Comparison of ENCODE assay signal across 12 cellular contexts in genomic region chr2:48332286-48332685, GRCh38. TPM values are rescaled to one million over a fixed set of nuclear protein-coding genes. Genes with fewer than 3 reads are reported as not detected.
A peak's percentile ranks its signal among the peaks of the same experiment; 100 is the strongest.
DNase-seq lines count a peak whose midpoint lies in the region; ATAC-seq and TF ChIP-seq lines count a peak whose summit lies in the region.
"Had no signal": no experiment of that assay in that cellular context is flagged by ENCODE, and none has a peak within 500 bp of the region (broad histone marks: within the 10 kb centered on the region; RNA-seq: fewer than 3 reads in every experiment).

No MANE protein-coding gene starts in this region.

- no peaks in the 10 kb centered on the region for H3K27me3 ChIP-seq in OCI-LY3 (ENCODE audit: low read depth, low read length)
- H3K27me3 ChIP-seq in heart right ventricle, result no peaks in the 10 kb centered on the region
- H3K27me3 ChIP-seq in thyroid gland, result no peaks in the 10 kb centered on the region
- H3K27me3 ChIP-seq: brain microvascular endothelial cell had no signal

- no peak overlapping the region for H2AFZ ChIP-seq in OCI-LY3 (ENCODE audit: low read depth, low read length)

- H3K9me3 ChIP-seq in OCI-LY3 (ENCODE audit: insufficient read depth, low read length) (no peaks in the 10 kb centered on the region), heart right ventricle (no peaks in the 10 kb centered on the region), thyroid gland (no peaks in the 10 kb centered on the region)

- no peak overlapping the region for H3K9ac ChIP-seq in OCI-LY3 (ENCODE audit: low read length)

- peaks cover 77% of the 10 kb centered on the region for H3K79me2 ChIP-seq in OCI-LY3 (ENCODE audit: low read length)

- peak; percentile 60 for DNase-seq in Ammon's horn (ENCODE audit: low spot score)
- peak in 1 of 2 donors; percentile 13 for DNase-seq in heart right ventricle
- DNase-seq in thyroid gland, result no peak
- DNase-seq in NCI-H345 (lab: John Stamatoyannopoulos, UW), result no peak
- DNase-seq in foreskin melanocyte, result no peak
- DNase-seq: activated CD4-positive, CD25-positive, alpha-beta regulatory T cell; brain microvascular endothelial cell; NCI-H1417 treated with DMSO at 0.1 percent for 48 hours; stimulated activated CD4-positive, alpha-beta T cell treated with anti-CD3 and anti-CD28 coated beads, Interleukin-2, amount 100 ng/mL, for 24 hours had no signal

- H3K4me1 ChIP-seq in OCI-LY3 (ENCODE audit: low read length), result peaks cover 30% of the 10 kb centered on the region
- H3K4me1 ChIP-seq in heart right ventricle, result peaks cover 0 to 50% (median 25%) of the 10 kb centered on the region in 9 donors
- peaks cover 0 to 5% of the 10 kb centered on the region in 2 donors for H3K4me1 ChIP-seq in thyroid gland

- peak overlapping the region; percentile 23 for H3K4me2 ChIP-seq in OCI-LY3 (ENCODE audit: low read length)

- ATAC-seq in GM21526 (IDR thresholded peaks at IDR 0.05; ENCODE audit: low FRiP score, unreplicated experiment) (peak; percentile 57), heart right ventricle (peak in 5 of 8 donors; percentile 51 to 66 (median 64)), HG02678 (IDR thresholded peaks at IDR 0.05; ENCODE audit: unreplicated experiment) (no peak)

- no peak overlapping the region for H3K4me3 ChIP-seq in OCI-LY3 (ENCODE audit: low read length)
- H3K4me3 ChIP-seq in heart right ventricle, result peak overlapping the region in 1 of 10 donors; percentile 2
- H3K4me3 ChIP-seq in thyroid gland (replicated peaks in 1 of 3), result no peak overlapping the region

- no peak for TF ChIP-seq POLR2A in thyroid gland (IDR thresholded peaks at IDR 0.05)

- intact Hi-C loops in heart right ventricle (cut with DNase I), result no loop called here
- intact Hi-C loops in thyroid gland (cut with DNase I), result no loop called here

- H3K36me3 ChIP-seq in OCI-LY3 (replicated peaks; ENCODE audit: low read depth, low read length), result peaks cover 3% of the 10 kb centered on the region
- no peaks in the 10 kb centered on the region for H3K36me3 ChIP-seq in heart right ventricle
- no peaks in the 10 kb centered on the region for H3K36me3 ChIP-seq in thyroid gland
- H3K36me3 ChIP-seq: brain microvascular endothelial cell had no signal

- WGBS in heart right ventricle, 2 donors, result 23 to 30% methylated on average over 5 of the region's 5 CpGs
- 64 to 65% methylated on average over 5 of the region's 5 CpGs for WGBS in thyroid gland, 2 donors

- no peak overlapping the region for H3K27ac ChIP-seq in OCI-LY3 (ENCODE audit: low read length)
- peak overlapping the region in 1 of 10 donors; percentile 54 for H3K27ac ChIP-seq in heart right ventricle
- H3K27ac ChIP-seq in thyroid gland, result no peak overlapping the region
- H3K27ac ChIP-seq: brain microvascular endothelial cell had no signal

- TF ChIP-seq CTCF in OCI-LY3 (IDR thresholded peaks at IDR 0.05; ENCODE audit: low read depth, low read length) (no peak), heart right ventricle (IDR thresholded peaks at IDR 0.05) (no peak), thyroid gland (IDR thresholded peaks at IDR 0.05) (no peak)

- H4K20me1 ChIP-seq in OCI-LY3 (ENCODE audit: insufficient read depth, low read length), result peaks cover 37% of the 10 kb centered on the region

RNA-seq across cellular contexts. Expression of gene FOXN2, which starts 17.8 kb away (rescaled TPM):
- 10 to 100 TPM in 6 of 10 donors, 1 to 10 TPM in 4; 9.3 to 14.1 (median 10.6) TPM for total RNA-seq in heart right ventricle
- polyA plus RNA-seq in heart right ventricle, result 1 to 10 TPM; 2.5 to 2.7 TPM
- 10 to 100 TPM; 19.8 to 45.1 (median 36.9) TPM for total RNA-seq in thyroid gland
